Comparison of ENCODE assay signal across 10 cellular contexts in the genomic region with DNA sequence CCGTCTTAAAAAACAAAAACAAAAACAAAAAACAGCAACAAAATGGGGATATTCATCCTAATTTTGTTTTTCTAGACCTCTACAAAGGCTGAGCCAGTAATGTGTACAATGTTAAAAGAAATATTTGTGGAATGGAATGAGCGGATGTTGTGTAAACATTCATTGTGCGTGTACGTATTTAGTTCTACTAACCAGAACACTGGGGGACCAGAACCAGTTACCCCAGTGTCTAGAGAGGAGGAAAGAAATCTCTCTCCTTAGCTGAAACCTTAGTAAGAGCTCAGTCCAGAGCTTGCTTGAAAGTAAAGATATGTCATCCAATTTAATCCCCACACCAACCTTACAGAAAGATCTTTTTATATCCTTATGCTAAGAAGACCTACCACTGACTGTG.
A peak's percentile ranks its signal among the peaks of the same experiment; 100 is the strongest.
DNase-seq lines count a peak whose midpoint lies in the region; ATAC-seq, FAIRE-seq and TF ChIP-seq lines count a peak whose summit lies in the region.
"Had no signal": no experiment of that assay in that cellular context is flagged by ENCODE, and none has a peak within 500 bp of the region (broad histone marks: within the 10 kb centered on the region; RNA-seq: fewer than 3 reads in every experiment).

No MANE protein-coding gene starts in this region.

- BruUV-seq in HepG2 (replicated peaks; lab: Mats Ljungman, UMichigan) = no TSS peak

- peak overlapping the region; percentile 42 for H3K9ac ChIP-seq in adipocyte (ENCODE audit: low read length)
- H3K9ac ChIP-seq in HepG2 (ENCODE audit: insufficient read depth, low read depth, low read length) = no peak overlapping the region

- no peaks in the 10 kb centered on the region for H4K20me1 ChIP-seq in HepG2 (ENCODE audit: insufficient read depth, low read length)

- no peak overlapping the region for H3K4me3 Mint-ChIP-seq in T-helper 2 cell treated with Interferon-gamma antibody and Interleukin-4, amounts not matched to agents 5 μg/mL and 100 μg/mL, for 36 hours

- no peaks in the 10 kb centered on the region for H3K27me3 ChIP-seq in adipocyte (replicated peaks; ENCODE audit: control insufficient read depth, insufficient read depth, low read length)
- H3K27me3 ChIP-seq in HepG2 (ENCODE audit: control insufficient read depth in 1 of 2, insufficient read depth in 2 of 2, low read length in 2 of 2) = no peaks in the 10 kb centered on the region

- no peak for DNase-seq in T-helper 2 cell treated with Interferon-gamma antibody and Interleukin-4, amounts not matched to agents 5 μg/mL and 100 μg/mL, for 36 hours (ENCODE audit: low spot score)
- no peak for DNase-seq in T-helper 2 cell
- peak; percentile 60 for DNase-seq in adipocyte (ENCODE audit: low read depth)
- peak; percentile 55 for DNase-seq in HepG2 (ENCODE audit: low spot score)
- no peak for DNase-seq in substantia nigra (lab: John Stamatoyannopoulos, UW)
- DNase-seq in GDM1 (lab: John Stamatoyannopoulos, UW) = no peak
- no peak for DNase-seq in A172 (ENCODE audit: low spot score)
- no peak for DNase-seq in posterior cingulate gyrus
- DNase-seq: NCI-H2081 had no signal

- H3K4me1 Mint-ChIP-seq in T-helper 2 cell treated with Interferon-gamma antibody and Interleukin-4, amounts not matched to agents 5 μg/mL and 100 μg/mL, for 36 hours (ENCODE audit: low read depth) = peaks cover 13% of the 10 kb centered on the region

- H3K36me3 Mint-ChIP-seq in T-helper 2 cell treated with Interferon-gamma antibody and Interleukin-4, amounts not matched to agents 5 μg/mL and 100 μg/mL, for 36 hours (ENCODE audit: low read depth) = no peaks in the 10 kb centered on the region

- H3K27ac Mint-ChIP-seq in T-helper 2 cell treated with Interferon-gamma antibody and Interleukin-4, amounts not matched to agents 5 μg/mL and 100 μg/mL, for 36 hours = peak overlapping the region; percentile 88

- peaks cover 2% of the 10 kb centered on the region for H3K27me3 Mint-ChIP-seq in T-helper 2 cell treated with Interferon-gamma antibody and Interleukin-4, amounts not matched to agents 5 μg/mL and 100 μg/mL, for 36 hours (ENCODE audit: low read depth)

- ATAC-seq in HepG2 = peak; percentile 68

- peak overlapping the region; percentile 41; the same call in 1 of the 2 replicates for H3K4me2 ChIP-seq in HepG2 (ENCODE audit: low read depth, low read length)

- TF ChIP-seq EP300 in HepG2 (IDR thresholded peaks at IDR 0.05; ENCODE audit: low read depth in 2 of 2, low read length in 2 of 2) (no peak), HepG2 (CRISPR knock-in tag; IDR thresholded peaks at IDR 0.05; ENCODE audit: borderline replicate concordance) (no peak)

- in situ Hi-C loops in HepG2 (cut with HindIII; ENCODE audit: extremely low pct_ligation_motif_present, low pct_unique_long_range_greater_than_20kb) = no loop called here

- peak overlapping the region; percentile 41 for H3K27ac ChIP-seq in HepG2 (ENCODE audit: extremely low read length, insufficient read depth, low read length)
- H3K27ac ChIP-seq in substantia nigra (ENCODE audit: low read depth, low read length, poor library complexity, severe bottlenecking) = peak overlapping the region; percentile 76
- H3K27ac ChIP-seq: VCaP had no signal

- no peaks in the 10 kb centered on the region for H3K79me2 ChIP-seq in HepG2 (ENCODE audit: insufficient read depth, low read length)

- no peak for TF ChIP-seq CTCF in HepG2 (CRISPR knock-in tag; IDR thresholded peaks at IDR 0.05)

- CTCF ChIA-PET in HepG2 (lab: Yijun Ruan, JAX; ENCODE audit: low intra/inter-chr PET ratio, low total read pairs) = no interaction called here

- POLR2A ChIA-PET in HepG2 (lab: Yijun Ruan, JAX) = interaction anchor here (1.1 to 1.5 kb wide), 2 partner anchors 8 to 17 kb away, joined by 3 to 5 read pairs; no protein-coding TSS in a partner anchor

- H3K4me1 ChIP-seq in adipocyte (ENCODE audit: control insufficient read depth, insufficient read depth, low read length) (peaks cover 19% of the 10 kb centered on the region), HepG2 (ENCODE audit: insufficient read depth, low read length) (peaks cover 57% of the 10 kb centered on the region)

- no peak for TF ChIP-seq RAD21 in HepG2 (CRISPR knock-in tag; IDR thresholded peaks at IDR 0.05)

- 28% methylated on average over 4 of the region's 4 CpGs for WGBS in HepG2 (ENCODE audit: low lambda C conversion rate)

- no peaks in the 10 kb centered on the region for H3K36me3 ChIP-seq in adipocyte (ENCODE audit: control insufficient read depth, insufficient read depth, low read length, severe bottlenecking)
- H3K36me3 ChIP-seq in HepG2 (replicated peaks in 1 of 2; ENCODE audit: control insufficient read depth in 1 of 2, insufficient read depth in 2 of 2, low read length in 2 of 2) = no peaks in the 10 kb centered on the region

- H3K9me3 ChIP-seq in adipocyte (ENCODE audit: control insufficient read depth, low read length) (no peaks in the 10 kb centered on the region), HepG2 (ENCODE audit: low read length) (no peaks in the 10 kb centered on the region)

- intact Hi-C loops in HepG2 (cut with micrococcal nuclease; ENCODE audit: unreplicated experiment) = no loop called here
- intact Hi-C loops in posterior cingulate gyrus (cut with DNase I) = loop anchor here (10.0 kb wide), 2 partner anchors 103 to 183 kb away; partner anchors contain the start of gene CPEB4

- no peaks in the 10 kb centered on the region for H3K9me3 Mint-ChIP-seq in T-helper 2 cell treated with Interferon-gamma antibody and Interleukin-4, amounts not matched to agents 5 μg/mL and 100 μg/mL, for 36 hours

- H3K4me3 ChIP-seq in adipocyte (ENCODE audit: low read length) (peak overlapping the region; percentile 2), HepG2 (replicated peaks in 1 of 3; ENCODE audit: insufficient read depth in 1 of 3, low read depth in 2 of 3, low read length in 3 of 3) (no peak overlapping the region)

- no peak overlapping the region for H2AFZ ChIP-seq in HepG2 (ENCODE audit: low read length)

- no peak for TF ChIP-seq POLR2A in HepG2 (IDR thresholded peaks at IDR 0.05; ENCODE audit: insufficient read depth in 1 of 2, low read depth in 2 of 2, low read length in 2 of 2)

- FAIRE-seq in HepG2 (lab: Jason Lieb, UNC) = no peak

TF ChIP-seq in HepG2, 621 proteins besides CTCF, POLR2A, EP300 and RAD21 (continues in another document):
- no peak for TF ChIP-seq ZBTB46 (CRISPR knock-in tag; IDR thresholded peaks at IDR 0.05; ENCODE audit: borderline replicate concordance)
- TF ChIP-seq, protein P1, sequence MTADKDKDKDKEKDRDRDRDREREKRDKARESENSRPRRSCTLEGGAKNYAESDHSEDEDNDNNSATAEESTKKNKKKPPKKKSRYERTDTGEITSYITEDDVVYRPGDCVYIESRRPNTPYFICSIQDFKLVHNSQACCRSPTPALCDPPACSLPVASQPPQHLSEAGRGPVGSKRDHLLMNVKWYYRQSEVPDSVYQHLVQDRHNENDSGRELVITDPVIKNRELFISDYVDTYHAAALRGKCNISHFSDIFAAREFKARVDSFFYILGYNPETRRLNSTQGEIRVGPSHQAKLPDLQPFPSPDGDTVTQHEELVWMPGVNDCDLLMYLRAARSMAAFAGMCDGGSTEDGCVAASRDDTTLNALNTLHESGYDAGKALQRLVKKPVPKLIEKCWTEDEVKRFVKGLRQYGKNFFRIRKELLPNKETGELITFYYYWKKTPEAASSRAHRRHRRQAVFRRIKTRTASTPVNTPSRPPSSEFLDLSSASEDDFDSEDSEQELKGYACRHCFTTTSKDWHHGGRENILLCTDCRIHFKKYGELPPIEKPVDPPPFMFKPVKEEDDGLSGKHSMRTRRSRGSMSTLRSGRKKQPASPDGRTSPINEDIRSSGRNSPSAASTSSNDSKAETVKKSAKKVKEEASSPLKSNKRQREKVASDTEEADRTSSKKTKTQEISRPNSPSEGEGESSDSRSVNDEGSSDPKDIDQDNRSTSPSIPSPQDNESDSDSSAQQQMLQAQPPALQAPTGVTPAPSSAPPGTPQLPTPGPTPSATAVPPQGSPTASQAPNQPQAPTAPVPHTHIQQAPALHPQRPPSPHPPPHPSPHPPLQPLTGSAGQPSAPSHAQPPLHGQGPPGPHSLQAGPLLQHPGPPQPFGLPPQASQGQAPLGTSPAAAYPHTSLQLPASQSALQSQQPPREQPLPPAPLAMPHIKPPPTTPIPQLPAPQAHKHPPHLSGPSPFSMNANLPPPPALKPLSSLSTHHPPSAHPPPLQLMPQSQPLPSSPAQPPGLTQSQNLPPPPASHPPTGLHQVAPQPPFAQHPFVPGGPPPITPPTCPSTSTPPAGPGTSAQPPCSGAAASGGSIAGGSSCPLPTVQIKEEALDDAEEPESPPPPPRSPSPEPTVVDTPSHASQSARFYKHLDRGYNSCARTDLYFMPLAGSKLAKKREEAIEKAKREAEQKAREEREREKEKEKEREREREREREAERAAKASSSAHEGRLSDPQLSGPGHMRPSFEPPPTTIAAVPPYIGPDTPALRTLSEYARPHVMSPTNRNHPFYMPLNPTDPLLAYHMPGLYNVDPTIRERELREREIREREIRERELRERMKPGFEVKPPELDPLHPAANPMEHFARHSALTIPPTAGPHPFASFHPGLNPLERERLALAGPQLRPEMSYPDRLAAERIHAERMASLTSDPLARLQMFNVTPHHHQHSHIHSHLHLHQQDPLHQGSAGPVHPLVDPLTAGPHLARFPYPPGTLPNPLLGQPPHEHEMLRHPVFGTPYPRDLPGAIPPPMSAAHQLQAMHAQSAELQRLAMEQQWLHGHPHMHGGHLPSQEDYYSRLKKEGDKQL (CRISPR knock-in tag; IDR thresholded peaks at IDR 0.05; ENCODE audit: low read depth) = no peak

Comparison
In these comparisons a context has a peak if more than half of its experiments do, and no peak if none do; other contexts are left out.
1. DNase-seq: peak in adipocyte (single experiment) and HepG2 (single experiment); none in T-helper 2 cell treated with Interferon-gamma antibody and Interleukin-4, amounts not matched to agents 5 μg/mL and 100 μg/mL, for 36 hours (single experiment), T-helper 2 cell (0 of 5), substantia nigra (0 of 49), GDM1 (single experiment), A172 (single experiment) and posterior cingulate gyrus (0 of 10).